ENCODE assay signal across 14 cellular contexts in genomic region chr15:36363335-36363734, GRCh38.
A peak's percentile ranks its signal among the peaks of the same experiment; 100 is the strongest.
DNase-seq lines count a peak whose midpoint lies in the region; ATAC-seq and TF ChIP-seq lines count a peak whose summit lies in the region.
"Had no signal": no experiment of that assay in that cellular context is flagged by ENCODE, and none has a peak within 500 bp of the region (broad histone marks: within the 10 kb centered on the region; RNA-seq: fewer than 3 reads in every experiment).

No MANE protein-coding gene starts in this region.

- H3K27me3 ChIP-seq in PC-3 (ENCODE audit: low read length) (no peaks in the 10 kb centered on the region), testis (no peaks in the 10 kb centered on the region)
- H3K27me3 ChIP-seq: left lung had no signal

- H2AFZ ChIP-seq in PC-3 (ENCODE audit: low read length) = no peak overlapping the region

- H3K9me3 ChIP-seq in PC-3 (ENCODE audit: low read length) (no peaks in the 10 kb centered on the region), testis (no peaks in the 10 kb centered on the region)
- H3K9me3 ChIP-seq: left lung had no signal

- DNase-seq in GM03348 (ENCODE audit: low spot score) (peak; percentile 53), PC-3 (peak; percentile 15), fibroblast of mammary gland (ENCODE audit: low read depth) (peak; percentile 84), pons (ENCODE audit: low spot score) (peak; percentile 44), testis (no peak), COR-L47 (lab: John Stamatoyannopoulos, UW) (no peak), NAMALWA (ENCODE audit: low spot score) (no peak)
- DNase-seq: activated CD4-positive, alpha-beta T cell treated with anti-CD3 and anti-CD28 coated beads for 36 hours; caudate nucleus; effector CD4-positive, alpha-beta T cell; foreskin melanocyte; left lung; naive thymus-derived CD8-positive, alpha-beta T cell; NCI-H1105 had no signal

- no peak overlapping the region for H3K9ac ChIP-seq in PC-3 (ENCODE audit: low read length)

- POLR2A ChIA-PET in PC-3 (lab: Charles Lee; ENCODE audit: unreplicated experiment) = no interaction called here

- H3K4me1 ChIP-seq in PC-3 (ENCODE audit: insufficient read depth, low read length) = 0 out of 2 replicates have a peak, but pooled peaks cover under 1% of the 10 kb centered on the region
- no peaks in the 10 kb centered on the region for H3K4me1 ChIP-seq in testis
- H3K4me1 ChIP-seq: left lung had no signal

- no peaks in the 10 kb centered on the region for H3K36me3 ChIP-seq in PC-3 (ENCODE audit: low read depth, low read length)
- no peaks in the 10 kb centered on the region for H3K36me3 ChIP-seq in testis (ENCODE audit: low read depth, missing control alignments)
- H3K36me3 ChIP-seq: left lung had no signal

- no peak for ATAC-seq in PC-3
- ATAC-seq: activated CD4-positive, alpha-beta T cell treated with anti-CD3 and anti-CD28 coated beads for 36 hours; left lung; naive thymus-derived CD8-positive, alpha-beta T cell had no signal

- no peak for TF ChIP-seq CTCF in PC-3 (conservative IDR thresholded peaks at IDR 0.05; ENCODE audit: low read depth, low read length)
- no peak for TF ChIP-seq CTCF in fibroblast of mammary gland (conservative IDR thresholded peaks at IDR 0.05; ENCODE audit: control insufficient read depth, insufficient read depth, low read depth, low read length)
- TF ChIP-seq CTCF in testis (IDR thresholded peaks at IDR 0.05) = no peak

- no peaks in the 10 kb centered on the region for H3K9me2 ChIP-seq in PC-3 (replicated peaks; ENCODE audit: low read length)

- H3K79me2 ChIP-seq in PC-3 (ENCODE audit: low read length) = no peaks in the 10 kb centered on the region

- intact Hi-C loops in PC-3 (cut with micrococcal nuclease) (no loop called here), testis (cut with DNase I; ENCODE audit: low total_unique reads) (no loop called here)

- H3K4me2 ChIP-seq in PC-3 (ENCODE audit: low read length) = no peak overlapping the region

- H3F3A ChIP-seq in PC-3 (ENCODE audit: low read length, unreplicated experiment) = no peaks in the 10 kb centered on the region

- H4K20me1 ChIP-seq in PC-3 (ENCODE audit: low read length) = no peaks in the 10 kb centered on the region

- CTCF ChIA-PET in PC-3 (lab: Charles Lee) = no interaction called here

- H3K4me3 ChIP-seq in PC-3 (ENCODE audit: low read length) (no peak overlapping the region), fibroblast of mammary gland (ENCODE audit: control insufficient read depth, low read depth, low read length) (no peak overlapping the region), testis (no peak overlapping the region)
- H3K4me3 ChIP-seq: left lung had no signal

- no TSS peak for BruUV-seq in PC-3 (replicated peaks; lab: Mats Ljungman, UMichigan)

- 72% methylated on average over 4 of the region's 4 CpGs for WGBS in testis, 2 donors

- H3K27ac ChIP-seq in PC-3 (ENCODE audit: low read length) (no peak overlapping the region), testis (no peak overlapping the region)
- H3K27ac ChIP-seq: left lung had no signal

- no peak for TF ChIP-seq POLR2A in testis (IDR thresholded peaks at IDR 0.05)

Comparison
In these comparisons a context has a peak if more than half of its experiments do, and no peak if none do; other contexts are left out.
1. DNase-seq: peak in GM03348 (single experiment), PC-3 (single experiment), fibroblast of mammary gland (single experiment) and pons (single experiment); none in testis (single experiment), COR-L47 (single experiment) and NAMALWA (single experiment).